17 cellular contexts compared by ENCODE assay signal in the genomic region with DNA sequence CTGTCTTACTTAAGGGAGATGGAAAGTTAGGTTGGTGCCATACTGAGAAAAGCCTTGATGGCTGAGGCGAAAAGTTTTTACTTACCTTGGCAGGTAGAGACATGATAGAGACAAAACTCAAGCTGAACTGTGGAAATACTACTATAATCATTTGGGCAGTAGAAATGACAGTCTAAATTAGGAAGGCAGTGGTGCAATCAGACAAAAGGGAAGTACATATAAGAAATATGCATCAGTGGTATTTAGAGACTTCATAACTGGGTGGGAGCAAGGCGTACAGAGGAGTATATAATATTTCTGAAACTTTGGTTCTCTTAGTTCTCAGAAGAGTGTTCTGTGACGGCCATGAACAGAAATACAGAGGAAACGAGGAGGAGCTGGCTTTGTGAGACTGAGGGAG. TPM values are rescaled to one million over a fixed set of nuclear protein-coding genes. Genes with fewer than 3 reads are reported as not detected.
A peak's percentile ranks its signal among the peaks of the same experiment; 100 is the strongest.
DNase-seq lines count a peak whose midpoint lies in the region; ATAC-seq and TF ChIP-seq lines count a peak whose summit lies in the region.
"Had no signal": no experiment of that assay in that cellular context is flagged by ENCODE, and none has a peak within 500 bp of the region (broad histone marks: within the 10 kb centered on the region; RNA-seq: fewer than 3 reads in every experiment).

No MANE protein-coding gene starts in this region.

- H3K27ac Mint-ChIP-seq in activated CD4-positive, alpha-beta T cell treated with anti-CD3 and anti-CD28 coated beads for 36 hours, result peak overlapping the region; percentile 98
- peak overlapping the region; percentile 79 for H3K27ac Mint-ChIP-seq in activated T-helper 2 cell treated with anti-CD3 and anti-CD28 coated beads, Interferon-gamma antibody, Interleukin-2, Interleukin-4, amounts not matched to agents 10 μg/mL and 5 μg/mL and 100 μg/mL, durations not matched to agents 14 hours and 24 hours and 36 hours

- DNase-seq in activated CD4-positive, alpha-beta T cell treated with anti-CD3 and anti-CD28 coated beads for 36 hours, result no peak
- no peak for DNase-seq in activated CD4-positive, alpha-beta T cell treated with anti-CD3 and anti-CD28 coated beads for 1 hour
- DNase-seq in NOMO-1 (lab: John Stamatoyannopoulos, UW; ENCODE audit: unreplicated experiment in 2 of 2), result peak; percentile 48 to 89
- no peak for DNase-seq in activated T-helper 2 cell treated with anti-CD3 and anti-CD28 coated beads, Interferon-gamma antibody, Interleukin-2, Interleukin-4, amounts not matched to agents 10 μg/mL and 5 μg/mL and 100 μg/mL, durations not matched to agents 14 hours and 24 hours and 36 hours (ENCODE audit: low spot score)
- no peak for DNase-seq in activated effector memory CD4-positive, alpha-beta T cell treated with Interleukin-2 at 50 U/mL for 16 hours
- DNase-seq: activated CD4-positive, alpha-beta T cell treated with anti-CD3 and anti-CD28 coated beads for 48 hours; colonic mucosa; esophagus squamous epithelium; NCI-H1930; NCI-H774; SJCRH30; small intestine had no signal

- no peaks in the 10 kb centered on the region for H3K9me3 ChIP-seq in neutrophil
- H3K9me3 ChIP-seq: colonic mucosa, esophagus squamous epithelium, SJCRH30, thoracic aorta had no signal

- H3K27me3 Mint-ChIP-seq in activated CD4-positive, alpha-beta T cell treated with anti-CD3 and anti-CD28 coated beads for 36 hours, result no peaks in the 10 kb centered on the region
- H3K27me3 Mint-ChIP-seq in activated T-helper 2 cell treated with anti-CD3 and anti-CD28 coated beads, Interferon-gamma antibody, Interleukin-2, Interleukin-4, amounts not matched to agents 10 μg/mL and 5 μg/mL and 100 μg/mL, durations not matched to agents 14 hours and 24 hours and 36 hours (ENCODE audit: low read depth), result no peaks in the 10 kb centered on the region

- no peaks in the 10 kb centered on the region for H3K9me3 Mint-ChIP-seq in activated CD4-positive, alpha-beta T cell treated with anti-CD3 and anti-CD28 coated beads for 36 hours (ENCODE audit: low read depth)
- no peaks in the 10 kb centered on the region for H3K9me3 Mint-ChIP-seq in activated T-helper 2 cell treated with anti-CD3 and anti-CD28 coated beads, Interferon-gamma antibody, Interleukin-2, Interleukin-4, amounts not matched to agents 10 μg/mL and 5 μg/mL and 100 μg/mL, durations not matched to agents 14 hours and 24 hours and 36 hours

- no peak for TF ChIP-seq CTCF in neutrophil (IDR thresholded peaks at IDR 0.05)

- peaks cover 49 to 55% of the 10 kb centered on the region in 2 experiments for H3K4me1 ChIP-seq in neutrophil (ENCODE audit: control insufficient read depth in 1 of 2, insufficient read depth in 1 of 2, low read depth in 1 of 2, low read length in 1 of 2)
- H3K4me1 ChIP-seq: colonic mucosa had no signal

- peaks cover 36% of the 10 kb centered on the region for H3K4me1 Mint-ChIP-seq in activated CD4-positive, alpha-beta T cell treated with anti-CD3 and anti-CD28 coated beads for 36 hours
- H3K4me1 Mint-ChIP-seq in activated T-helper 2 cell treated with anti-CD3 and anti-CD28 coated beads, Interferon-gamma antibody, Interleukin-2, Interleukin-4, amounts not matched to agents 10 μg/mL and 5 μg/mL and 100 μg/mL, durations not matched to agents 14 hours and 24 hours and 36 hours (ENCODE audit: low read depth), result peaks cover 30% of the 10 kb centered on the region

- intact Hi-C loops in activated CD4-positive, alpha-beta T cell treated with anti-CD3 and anti-CD28 coated beads for 36 hours (cut with DNase I, micrococcal nuclease), result loop anchor here in 1 of 2 experiments (5.0 to 10.0 kb wide), 4 partner anchors 683 to 1225 kb away; partner anchors contain the start of genes FAM20B, RALGPS2 and XPR1
- intact Hi-C loops in activated T-helper 2 cell treated with anti-CD3 and anti-CD28 coated beads, Interferon-gamma antibody, Interleukin-2, Interleukin-4, amounts not matched to agents 10 μg/mL and 5 μg/mL and 100 μg/mL, durations not matched to agents 14 hours and 24 hours and 36 hours (cut with micrococcal nuclease), result loop anchor here (5.0 kb wide), 2 partner anchors 200 to 915 kb away; partner anchors contain the start of gene QSOX1

- POLR2A ChIA-PET in activated CD4-positive, alpha-beta T cell treated with anti-CD3 and anti-CD28 coated beads for 36 hours (lab: Charles Lee), result interaction anchor here (1.0 kb wide), 1 partner anchor 69 kb away, joined by 3 read pairs; no protein-coding TSS in a partner anchor

- H3K4me3 ChIP-seq in neutrophil (ENCODE audit: low read depth in 1 of 2, low read length in 1 of 2), result peak overlapping the region; percentile 17
- H3K4me3 ChIP-seq: colonic mucosa, esophagus squamous epithelium, lung, SJCRH30, thoracic aorta had no signal

- H3K27me3 ChIP-seq in neutrophil, result no peaks in the 10 kb centered on the region
- H3K27me3 ChIP-seq: colonic mucosa, esophagus squamous epithelium, SJCRH30 had no signal

- CTCF ChIA-PET in activated CD4-positive, alpha-beta T cell treated with anti-CD3 and anti-CD28 coated beads for 36 hours (lab: Charles Lee), result interaction anchor here (1.1 to 1.7 kb wide), 2 partner anchors 33 to 71 kb away, joined by 4 to 8 read pairs; partner anchors contain the start of gene TOR1AIP1

- no peak for ATAC-seq in activated CD4-positive, alpha-beta T cell treated with anti-CD3 and anti-CD28 coated beads for 36 hours
- ATAC-seq in GM21737 (IDR thresholded peaks at IDR 0.05; ENCODE audit: unreplicated experiment) (no peak), GM21786 (IDR thresholded peaks at IDR 0.05; ENCODE audit: unreplicated experiment) (no peak)

- no peak overlapping the region for H3K4me3 Mint-ChIP-seq in activated CD4-positive, alpha-beta T cell treated with anti-CD3 and anti-CD28 coated beads for 36 hours
- H3K4me3 Mint-ChIP-seq in activated T-helper 2 cell treated with anti-CD3 and anti-CD28 coated beads, Interferon-gamma antibody, Interleukin-2, Interleukin-4, amounts not matched to agents 10 μg/mL and 5 μg/mL and 100 μg/mL, durations not matched to agents 14 hours and 24 hours and 36 hours (ENCODE audit: low read depth), result peak overlapping the region; percentile 3

- peak overlapping the region; percentile 92 for H3K27ac ChIP-seq in neutrophil
- H3K27ac ChIP-seq: colonic mucosa, SJCRH30, thoracic aorta had no signal

- H3K36me3 Mint-ChIP-seq in activated CD4-positive, alpha-beta T cell treated with anti-CD3 and anti-CD28 coated beads for 36 hours (ENCODE audit: low read depth), result peaks cover 2% of the 10 kb centered on the region
- H3K36me3 Mint-ChIP-seq in activated T-helper 2 cell treated with anti-CD3 and anti-CD28 coated beads, Interferon-gamma antibody, Interleukin-2, Interleukin-4, amounts not matched to agents 10 μg/mL and 5 μg/mL and 100 μg/mL, durations not matched to agents 14 hours and 24 hours and 36 hours (ENCODE audit: low read depth), result no peaks in the 10 kb centered on the region

- no peaks in the 10 kb centered on the region for H3K36me3 ChIP-seq in neutrophil
- H3K36me3 ChIP-seq: colonic mucosa, esophagus squamous epithelium, SJCRH30, thoracic aorta had no signal

RNA-seq across cellular contexts. Expression of gene CEP350, which starts 2.4 kb away (rescaled TPM):
- total RNA-seq in activated CD4-positive, alpha-beta T cell treated with anti-CD3 and anti-CD28 coated beads for 36 hours, result 10 to 100 TPM; 38.2 to 42.1 TPM
- 41.2 and 43.7 TPM in 2 replicates for total RNA-seq in activated T-helper 2 cell treated with anti-CD3 and anti-CD28 coated beads, Interferon-gamma antibody, Interleukin-2, Interleukin-4, amounts not matched to agents 10 μg/mL and 5 μg/mL and 100 μg/mL, durations not matched to agents 14 hours and 24 hours and 36 hours

Comparison
In these comparisons a context has a peak if more than half of its experiments do, and no peak if none do; other contexts are left out.
1. DNase-seq: peak in NOMO-1 (2 of 2); none in activated CD4-positive, alpha-beta T cell treated with anti-CD3 and anti-CD28 coated beads for 36 hours (single experiment), activated CD4-positive, alpha-beta T cell treated with anti-CD3 and anti-CD28 coated beads for 1 hour (single experiment), activated T-helper 2 cell treated with anti-CD3 and anti-CD28 coated beads, Interferon-gamma antibody, Interleukin-2, Interleukin-4, amounts not matched to agents 10 μg/mL and 5 μg/mL and 100 μg/mL, durations not matched to agents 14 hours and 24 hours and 36 hours (single experiment) and activated effector memory CD4-positive, alpha-beta T cell treated with Interleukin-2 at 50 U/mL for 16 hours (single experiment).